9 cellular contexts compared by ENCODE assay signal in genomic region chr16:70331588-70332358, GRCh38. TPM values are rescaled to one million over a fixed set of nuclear protein-coding genes. Genes with fewer than 3 reads are reported as not detected.
DNase-seq lines count a peak whose midpoint lies in the region; ATAC-seq and TF ChIP-seq lines count a peak whose summit lies in the region.
"Had no signal": no experiment of that assay in that cellular context is flagged by ENCODE, and none has a peak within 500 bp of the region (broad histone marks: within the 10 kb centered on the region; RNA-seq: fewer than 3 reads in every experiment).

No MANE protein-coding gene starts in this region.

- ATAC-seq in Panc1, result peak; percentile 81
- peak; percentile 53 for ATAC-seq in esophagus mucosa
- ATAC-seq in HG03378 (IDR thresholded peaks at IDR 0.05; ENCODE audit: unreplicated experiment), result no peak
- ATAC-seq in HG03045 (IDR thresholded peaks at IDR 0.05; ENCODE audit: unreplicated experiment), result no peak

- no peaks in the 10 kb centered on the region for H3K4me1 Mint-ChIP-seq in progenitor cell of endocrine pancreas (ENCODE audit: low read depth)
- H3K4me1 Mint-ChIP-seq: activated naive CD8-positive, alpha-beta T cell treated with anti-CD3 and anti-CD28 coated beads for 36 hours had no signal

- H3K36me3 ChIP-seq in Panc1 (ENCODE audit: control insufficient read depth, insufficient read depth, low read length), result no peaks in the 10 kb centered on the region

- peaks cover 17% of the 10 kb centered on the region for H3K36me3 Mint-ChIP-seq in progenitor cell of endocrine pancreas (ENCODE audit: insufficient read depth)

- H3K4me3 ChIP-seq in Panc1 (ENCODE audit: low read depth in 2 of 2, low read length in 2 of 2), result no peak overlapping the region

- CTCF ChIA-PET in Panc1 (lab: Charles Lee), result no interaction called here

- no peak overlapping the region for H3K4me3 Mint-ChIP-seq in progenitor cell of endocrine pancreas (ENCODE audit: low read depth)
- H3K4me3 Mint-ChIP-seq: activated naive CD8-positive, alpha-beta T cell treated with anti-CD3 and anti-CD28 coated beads for 36 hours had no signal

- H3K9me3 ChIP-seq in Panc1 (ENCODE audit: control insufficient read depth, insufficient read depth, low read depth, low read length), result no peaks in the 10 kb centered on the region

- no peaks in the 10 kb centered on the region for H3K27me3 Mint-ChIP-seq in progenitor cell of endocrine pancreas
- H3K27me3 Mint-ChIP-seq: activated naive CD8-positive, alpha-beta T cell treated with anti-CD3 and anti-CD28 coated beads for 36 hours had no signal

- H3K9me3 Mint-ChIP-seq in progenitor cell of endocrine pancreas (ENCODE audit: low read depth), result no peaks in the 10 kb centered on the region
- H3K9me3 Mint-ChIP-seq: activated naive CD8-positive, alpha-beta T cell treated with anti-CD3 and anti-CD28 coated beads for 36 hours had no signal

- intact Hi-C loops in Panc1 (cut with micrococcal nuclease; ENCODE audit: unreplicated experiment), result no loop called here

- DNase-seq in GM10266 (ENCODE audit: extremely low spot score) (no peak), Panc1 (ENCODE audit: low read depth, low spot score) (no peak), progenitor cell of endocrine pancreas (ENCODE audit: low spot score, unreplicated experiment) (no peak), COLO829 (ENCODE audit: low spot score) (no peak), HuH-7.5 (ENCODE audit: low spot score) (no peak)
- DNase-seq: activated naive CD8-positive, alpha-beta T cell treated with anti-CD3 and anti-CD28 coated beads for 36 hours had no signal

- H3K4me1 ChIP-seq in Panc1 (ENCODE audit: control insufficient read depth, insufficient read depth, low read length), result no peaks in the 10 kb centered on the region

- peak; percentile 53 for TF ChIP-seq CTCF in GM10266 (IDR thresholded peaks at IDR 0.05; ENCODE audit: control insufficient read depth, insufficient read depth, low read depth, missing control alignments)
- TF ChIP-seq CTCF in Panc1 (IDR thresholded peaks at IDR 0.05), result peak; percentile 80
- peak; percentile 51 for TF ChIP-seq CTCF in progenitor cell of endocrine pancreas (IDR thresholded peaks at IDR 0.05; ENCODE audit: unreplicated experiment)

- POLR2A ChIA-PET in Panc1 (lab: Charles Lee), result interaction anchor here (0.5 kb wide), 1 partner anchor 247 kb away, joined by 20 read pairs; no protein-coding TSS in a partner anchor

- no peak overlapping the region for H3K27ac ChIP-seq in Panc1 (ENCODE audit: low read length)

- in situ Hi-C loops in Panc1 (cut with HindIII; ENCODE audit: low pct_unique_long_range_greater_than_20kb, low sequenced_read_pairs), result no loop called here

- H3K27ac Mint-ChIP-seq in progenitor cell of endocrine pancreas, result no peak overlapping the region

- H3K27me3 ChIP-seq in Panc1 (ENCODE audit: control insufficient read depth, insufficient read depth, low read length), result no peaks in the 10 kb centered on the region

- BruUV-seq in Panc1 (replicated peaks; lab: Mats Ljungman, UMichigan), result no TSS peak

RNA-seq across cellular contexts. Expression of gene DDX19A, which starts 14.9 kb away (rescaled TPM):
- total RNA-seq in Panc1 (2021; ENCODE audit: unreplicated experiment) (22.9 TPM), esophagus mucosa (19.2 TPM), progenitor cell of endocrine pancreas (46.7 and 49.6 TPM in 2 replicates)
- polyA plus RNA-seq in Panc1 (2012; ENCODE audit: insufficient read length), result 15.8 TPM

RNA-seq across cellular contexts. Expression of gene DDX19B, which starts 32.8 kb away (rescaled TPM):
- 24.4 TPM for total RNA-seq in Panc1 (2021; ENCODE audit: unreplicated experiment)
- 28.8 TPM for polyA plus RNA-seq in Panc1 (2012; ENCODE audit: insufficient read length)
- 16.7 TPM for total RNA-seq in esophagus mucosa
- total RNA-seq in progenitor cell of endocrine pancreas, result 36.4 and 38.3 TPM in 2 replicates

RNA-seq across cellular contexts. Expression of gene AARS1, which starts 42.5 kb away (rescaled TPM):
- total RNA-seq in Panc1 (2021; ENCODE audit: unreplicated experiment) (115 TPM), esophagus mucosa (53.4 TPM), progenitor cell of endocrine pancreas (113 and 114 TPM in 2 replicates)
- polyA plus RNA-seq in Panc1 (2012; ENCODE audit: insufficient read length), result 177 TPM

Comparison
In these comparisons a context has a peak if more than half of its experiments do, and no peak if none do; other contexts are left out.
1. ATAC-seq: peak in Panc1 (single experiment) and esophagus mucosa (single experiment); none in HG03378 (single experiment) and HG03045 (single experiment).
2. Peak in every context shown above with its lines, with median percentiles within 50 percentile points of each other: CTCF ChIP-seq.